Comparison of ENCODE assay signal across 27 cellular contexts in genomic region chr10:131436467-131436866, GRCh38.
"Had no signal": no experiment of that assay in that cellular context is flagged by ENCODE, and none has a peak within 500 bp of the region (broad histone marks: within the 10 kb centered on the region; RNA-seq: fewer than 3 reads in every experiment).

No MANE protein-coding gene starts in this region.

- H3K4me1 Mint-ChIP-seq: activated naive CD8-positive, alpha-beta T cell treated with anti-CD3 and anti-CD28 coated beads, Interleukin-2, amount 10 ng/mL, durations not matched to agents 7 days and 5 days; central memory CD8-positive, alpha-beta T cell; naive thymus-derived CD4-positive, alpha-beta T cell had no signal

- H3K4me3 Mint-ChIP-seq: activated naive CD8-positive, alpha-beta T cell treated with anti-CD3 and anti-CD28 coated beads, Interleukin-2, amount 10 ng/mL, durations not matched to agents 7 days and 5 days; activated T-cell treated with anti-CD3 and anti-CD28 coated beads, Interleukin-2, amount 50 U/mL, for 72 hours; central memory CD8-positive, alpha-beta T cell; dendritic cell treated with granulocyte-macrophage colony-stimulating factor and Interleukin-4, amounts not matched to agents 40 ng/mL and 50 ng/mL, for 4 days; naive thymus-derived CD4-positive, alpha-beta T cell; neural crest cell had no signal

- H3K9me3 ChIP-seq: esophagus squamous epithelium, gastroesophageal sphincter, psoas muscle, testis, transverse colon had no signal

- H3K36me3 ChIP-seq: esophagus squamous epithelium, gastroesophageal sphincter, transverse colon had no signal

- H3K4me3 ChIP-seq: esophagus squamous epithelium, gastroesophageal sphincter, psoas muscle, testis, transverse colon had no signal

- H3K4me1 ChIP-seq: parathyroid adenoma, psoas muscle had no signal

- H3K27ac Mint-ChIP-seq: activated naive CD8-positive, alpha-beta T cell treated with anti-CD3 and anti-CD28 coated beads, Interleukin-2, amount 10 ng/mL, durations not matched to agents 7 days and 5 days; activated T-cell treated with anti-CD3 and anti-CD28 coated beads, Interleukin-2, amount 50 U/mL, for 72 hours; dendritic cell treated with granulocyte-macrophage colony-stimulating factor and Interleukin-4, amounts not matched to agents 40 ng/mL and 50 ng/mL, for 4 days; naive thymus-derived CD4-positive, alpha-beta T cell had no signal

- H3K36me3 Mint-ChIP-seq: activated naive CD8-positive, alpha-beta T cell treated with anti-CD3 and anti-CD28 coated beads, Interleukin-2, amount 10 ng/mL, durations not matched to agents 7 days and 5 days; naive thymus-derived CD4-positive, alpha-beta T cell had no signal

- H3K27ac ChIP-seq: epithelial cell of prostate, esophagus squamous epithelium, gastroesophageal sphincter, parathyroid adenoma, psoas muscle, transverse colon, VCaP had no signal

- DNase-seq: activated CD4-positive, alpha-beta T cell treated with anti-CD3 and anti-CD28 coated beads for 4 hours; activated CD4-positive, alpha-beta T cell treated with anti-CD3 and anti-CD28 coated beads, Interleukin-2, amount 50 U/mL, for 4 hours; activated effector memory CD4-positive, alpha-beta T cell treated with Interleukin-2 at 50 U/mL for 16 hours; activated naive CD4-positive, alpha-beta T cell treated with Interleukin-2 at 50 U/mL for 16 hours; activated naive CD8-positive, alpha-beta T cell treated with anti-CD3 and anti-CD28 coated beads, Interleukin-2, amount 10 ng/mL, durations not matched to agents 7 days and 5 days; activated T-cell treated with anti-CD3 and anti-CD28 coated beads for 4 hours; activated T-cell treated with anti-CD3 and anti-CD28 coated beads, Interleukin-2, amount 50 U/mL, for 72 hours; amniotic stem cell; effector CD4-positive, alpha-beta T cell; esophagus squamous epithelium; left colon; mammary epithelial cell; midbrain; naive thymus-derived CD4-positive, alpha-beta T cell; psoas muscle; stimulated activated CD4-positive, alpha-beta T cell treated with anti-CD3 and anti-CD28 coated beads, Interleukin-2, amount 100 ng/mL, for 48 hours; stimulated activated naive CD4-positive, alpha-beta T cell treated with Interleukin-2 at 50 U/mL for 16 hours; T-helper 1 cell; testis; transverse colon had no signal

- H3K9me3 Mint-ChIP-seq: activated naive CD8-positive, alpha-beta T cell treated with anti-CD3 and anti-CD28 coated beads, Interleukin-2, amount 10 ng/mL, durations not matched to agents 7 days and 5 days; activated T-cell treated with anti-CD3 and anti-CD28 coated beads, Interleukin-2, amount 50 U/mL, for 72 hours; dendritic cell treated with granulocyte-macrophage colony-stimulating factor and Interleukin-4, amounts not matched to agents 40 ng/mL and 50 ng/mL, for 4 days; naive thymus-derived CD4-positive, alpha-beta T cell; neural crest cell had no signal

- H3K27me3 ChIP-seq: testis had no signal
